Comparison of ENCODE assay signal across 14 cellular contexts in genomic region chr1:226965581-226966440, GRCh38.
"Had no signal": no experiment of that assay in that cellular context is flagged by ENCODE, and none has a peak within 500 bp of the region (broad histone marks: within the 10 kb centered on the region; RNA-seq: fewer than 3 reads in every experiment).

No MANE protein-coding gene starts in this region.

- DNase-seq: activated CD4-positive, alpha-beta T cell treated with anti-CD3 and anti-CD28 coated beads for 36 hours; activated CD8-positive, alpha-beta memory T cell treated with anti-CD3 and anti-CD28 coated beads, Interleukin-2, amount 50 U/mL, for 4 hours; activated CD8-positive, alpha-beta T cell treated with anti-CD3 and anti-CD28 coated beads for 36 hours; activated T-cell treated with anti-CD3 and anti-CD28 coated beads, Interleukin-2, amount 50 U/mL, for 72 hours; colonic mucosa; effector CD4-positive, alpha-beta T cell; foreskin melanocyte; naive thymus-derived CD8-positive, alpha-beta T cell; small intestine; T-helper 1 cell had no signal

- H3K27ac ChIP-seq: colonic mucosa, SK-N-MC, VCaP had no signal

- H3K4me3 Mint-ChIP-seq: activated CD4-positive, alpha-beta T cell treated with anti-CD3 and anti-CD28 coated beads for 36 hours; activated CD8-positive, alpha-beta T cell treated with anti-CD3 and anti-CD28 coated beads for 36 hours; activated T-cell treated with anti-CD3 and anti-CD28 coated beads, Interleukin-2, amount 50 U/mL, for 72 hours; type B pancreatic cell had no signal

- H3K27ac Mint-ChIP-seq: activated CD4-positive, alpha-beta T cell treated with anti-CD3 and anti-CD28 coated beads for 36 hours; activated CD8-positive, alpha-beta T cell treated with anti-CD3 and anti-CD28 coated beads for 36 hours; activated T-cell treated with anti-CD3 and anti-CD28 coated beads, Interleukin-2, amount 50 U/mL, for 72 hours; type B pancreatic cell had no signal

- ATAC-seq: activated CD4-positive, alpha-beta T cell treated with anti-CD3 and anti-CD28 coated beads for 36 hours; activated CD8-positive, alpha-beta T cell treated with anti-CD3 and anti-CD28 coated beads for 36 hours; activated T-cell treated with anti-CD3 and anti-CD28 coated beads, Interleukin-2, amount 50 U/mL, for 72 hours; naive thymus-derived CD8-positive, alpha-beta T cell had no signal

- H3K27me3 ChIP-seq: colonic mucosa had no signal

- H3K4me3 ChIP-seq: colonic mucosa, lung, SK-N-MC had no signal

- H3K27me3 Mint-ChIP-seq: activated CD4-positive, alpha-beta T cell treated with anti-CD3 and anti-CD28 coated beads for 36 hours; activated CD8-positive, alpha-beta T cell treated with anti-CD3 and anti-CD28 coated beads for 36 hours; naive thymus-derived CD8-positive, alpha-beta T cell; type B pancreatic cell had no signal

- H3K4me1 ChIP-seq: colonic mucosa had no signal

- H3K9me3 ChIP-seq: colonic mucosa had no signal

- H3K9me3 Mint-ChIP-seq: activated T-cell treated with anti-CD3 and anti-CD28 coated beads, Interleukin-2, amount 50 U/mL, for 72 hours; type B pancreatic cell had no signal
